ENCODE assay signal across 19 cellular contexts in the genomic region with DNA sequence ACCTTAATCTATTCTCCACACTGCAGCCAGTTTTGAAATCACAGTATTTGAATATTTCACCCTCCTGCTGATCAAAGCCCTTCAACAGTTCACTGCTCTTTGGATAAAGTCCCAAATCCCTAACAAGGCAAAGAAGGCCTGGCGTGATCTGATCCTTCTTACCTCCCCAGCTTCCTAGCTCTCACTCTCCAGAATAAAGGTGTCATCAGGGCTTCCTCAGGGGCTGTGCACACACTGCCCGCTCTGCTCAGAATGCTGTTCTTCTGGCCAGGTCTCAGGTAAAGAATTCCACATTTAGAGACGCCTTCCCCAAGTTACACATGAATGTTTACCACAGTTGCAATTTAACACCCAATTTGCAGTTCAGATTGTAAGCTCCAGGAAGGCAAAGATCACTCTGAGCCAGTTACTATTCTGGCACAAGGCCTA. TPM values are rescaled to one million over a fixed set of nuclear protein-coding genes. Genes with fewer than 3 reads are reported as not detected.
DNase-seq lines count a peak whose midpoint lies in the region; TF ChIP-seq lines count a peak whose summit lies in the region.
"Had no signal": no experiment of that assay in that cellular context is flagged by ENCODE, and none has a peak within 500 bp of the region (broad histone marks: within the 10 kb centered on the region; RNA-seq: fewer than 3 reads in every experiment).

No MANE protein-coding gene starts in this region.

- no peaks in the 10 kb centered on the region for H3K79me1 ChIP-seq in mesendoderm (ENCODE audit: low read length)

- H2BK15ac ChIP-seq in mesendoderm (replicated peaks; ENCODE audit: low read depth) = no peak overlapping the region

- H3K27ac ChIP-seq in mesendoderm (ENCODE audit: low read depth, low read length) = no peak overlapping the region
- H3K27ac ChIP-seq in ovary = no peak overlapping the region
- H3K27ac ChIP-seq: GM23248, KMS-11 had no signal

- no peak for TF ChIP-seq CTCF in epithelial cell of proximal tubule (conservative IDR thresholded peaks at IDR 0.05; ENCODE audit: low read depth, low read length)
- TF ChIP-seq CTCF in ovary (IDR thresholded peaks at IDR 0.05) = no peak

- no peak for TF ChIP-seq POLR2A in ovary (IDR thresholded peaks at IDR 0.05)

- H3K4me1 ChIP-seq in mesendoderm (ENCODE audit: control insufficient read depth, low read depth, low read length) = no peaks in the 10 kb centered on the region
- H3K4me1 ChIP-seq in ovary (ENCODE audit: insufficient read depth) = no peaks in the 10 kb centered on the region
- H3K4me1 ChIP-seq: HAP-1 had no signal

- no peak overlapping the region for H3K9ac ChIP-seq in mesendoderm (ENCODE audit: low read length)
- H3K9ac ChIP-seq: GM23248, KMS-11, SK-N-SH had no signal

- TF ChIP-seq EP300 in ovary (IDR thresholded peaks at IDR 0.05) = no peak

- no peak overlapping the region for H4K5ac ChIP-seq in mesendoderm (ENCODE audit: low read length)

- H3K79me2 ChIP-seq in mesendoderm (ENCODE audit: control insufficient read depth, insufficient read depth, low read length) = no peaks in the 10 kb centered on the region

- peak; percentile 38 for DNase-seq in D341Med (ENCODE audit: low spot score)
- DNase-seq in NCI-H526 treated with DMSO at 0.1 percent for 48 hours (lab: John Stamatoyannopoulos, UW) = peak; percentile 11
- DNase-seq in epithelial cell of proximal tubule (ENCODE audit: low read depth) = peak; percentile 23
- DNase-seq in mesendoderm = peak; percentile 48
- DNase-seq in head of caudate nucleus = no peak
- no peak for DNase-seq in ovary
- DNase-seq in activated gamma-delta T cell treated with Interleukin-2 at 50 U/mL for 16 hours = no peak
- DNase-seq in NCI-H1436 treated with DMSO at 0.1 percent for 48 hours (lab: John Stamatoyannopoulos, UW) = no peak
- DNase-seq: Calu3, GM23248, HFFc6, IMR-90, MM.1S, NCI-H1694, NCI-H2029 treated with DMSO at 0.1 percent for 48 hours, NCI-H446 treated with DMSO at 0.1 percent for 48 hours, SK-N-SH had no signal

- no peak overlapping the region for H2BK120ac ChIP-seq in mesendoderm (ENCODE audit: low read depth, low read length)

- H4K8ac ChIP-seq in mesendoderm (ENCODE audit: low read depth, low read length) = no peak overlapping the region

- no peak overlapping the region for H2AK5ac ChIP-seq in mesendoderm (ENCODE audit: low read length)

- no peaks in the 10 kb centered on the region for H3K9me3 ChIP-seq in ovary
- H3K9me3 ChIP-seq: HAP-1, SK-N-SH had no signal

- no peak overlapping the region for H3K4me2 ChIP-seq in mesendoderm (ENCODE audit: low read length)
- H3K4me2 ChIP-seq: KMS-11, SK-N-SH had no signal

- no peak overlapping the region for H3K23ac ChIP-seq in mesendoderm (ENCODE audit: low read length)

- H3K4ac ChIP-seq in mesendoderm (ENCODE audit: low read depth, low read length) = no peak overlapping the region

- H3K56ac ChIP-seq in mesendoderm (ENCODE audit: low read length) = no peak overlapping the region

- H3K4me3 ChIP-seq in epithelial cell of proximal tubule (ENCODE audit: low read depth, low read length) = no peak overlapping the region
- no peak overlapping the region for H3K4me3 ChIP-seq in mesendoderm (ENCODE audit: low read length)
- H3K4me3 ChIP-seq in ovary = no peak overlapping the region
- H3K4me3 ChIP-seq: GM23248, HAP-1 had no signal

- intact Hi-C loops in head of caudate nucleus (cut with DNase I) (no loop called here), ovary (cut with DNase I) (no loop called here)

- H3K27me3 ChIP-seq in mesendoderm (ENCODE audit: insufficient read depth, low read length, poor library complexity) (no peaks in the 10 kb centered on the region), ovary (no peaks in the 10 kb centered on the region)

- H3K18ac ChIP-seq in mesendoderm (ENCODE audit: low read length) = no peak overlapping the region

- no peak overlapping the region for H2BK5ac ChIP-seq in mesendoderm (ENCODE audit: low read length)

- WGBS in mesendoderm (ENCODE audit: extremely low coverage, insufficient coverage, low lambda C conversion rate) = no CpG with 5 or more reads among the region's 3 CpGs
- WGBS in ovary, 3 donors = 94 to 99% (median 97%) methylated on average over 3 of the region's 3 CpGs

- no peaks in the 10 kb centered on the region for H3K36me3 ChIP-seq in mesendoderm (ENCODE audit: control insufficient read depth, insufficient read depth, low read length)
- no peaks in the 10 kb centered on the region for H3K36me3 ChIP-seq in ovary
- H3K36me3 ChIP-seq: HAP-1 had no signal

RNA-seq across cellular contexts. Expression of gene MCM9, which starts 58.9 kb away (rescaled TPM):
- 9.6 and 15.5 TPM in 2 replicates for total RNA-seq in epithelial cell of proximal tubule
- polyA plus RNA-seq in mesendoderm (2013, experiment 1 of 2) = 4.9 TPM
- 5.0 TPM for polyA plus RNA-seq in mesendoderm (2013, experiment 2 of 2)
- total RNA-seq in ovary = 10 to 100 TPM in 6 of 7 donors, 1 to 10 TPM in 1; 7.9 to 17.5 (median 11.6) TPM
- 1 to 10 TPM; 5.5 to 6.7 TPM for polyA plus RNA-seq in ovary

Comparison
In these comparisons a context has a peak if more than half of its experiments do, and no peak if none do; other contexts are left out.
1. DNase-seq: peak in D341Med (single experiment), NCI-H526 treated with DMSO at 0.1 percent for 48 hours (single experiment), epithelial cell of proximal tubule (single experiment) and mesendoderm (single experiment); none in head of caudate nucleus (0 of 42), ovary (0 of 5), activated gamma-delta T cell treated with Interleukin-2 at 50 U/mL for 16 hours (single experiment) and NCI-H1436 treated with DMSO at 0.1 percent for 48 hours (single experiment).